In the genomic region with DNA sequence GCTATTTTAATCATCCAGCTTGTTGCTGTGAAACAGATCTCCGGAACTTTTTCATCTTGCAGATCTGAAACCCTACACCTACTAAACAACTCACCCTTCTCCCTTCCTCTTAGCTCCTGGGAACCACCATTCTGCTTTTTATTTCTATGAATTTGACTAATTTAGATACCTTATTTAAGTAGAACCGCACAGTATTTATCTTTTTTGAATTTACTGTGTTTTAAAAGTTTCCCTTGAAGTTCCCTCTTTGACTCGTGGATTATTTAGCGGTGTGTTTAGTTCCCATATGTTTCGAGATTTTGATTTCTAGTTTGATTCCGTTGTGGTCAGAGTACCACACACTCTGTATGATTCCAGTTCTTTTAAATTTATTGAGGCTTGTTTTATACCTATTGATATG, we compare ENCODE assay signal across 21 cellular contexts.
"Had no signal": no experiment of that assay in that cellular context is flagged by ENCODE, and none has a peak within 500 bp of the region (broad histone marks: within the 10 kb centered on the region; RNA-seq: fewer than 3 reads in every experiment).

No MANE protein-coding gene starts in this region.

- DNase-seq: activated CD4-positive, alpha-beta T cell treated with anti-CD3 and anti-CD28 coated beads, Interleukin-2, amount 50 U/mL, for 4 hours; activated naive CD4-positive, alpha-beta T cell; effector CD8-positive, alpha-beta T cell; gastrocnemius medialis; head of caudate nucleus; kidney glomerular epithelial cell; left ventricle myocardium superior; ovary; stimulated activated CD4-positive, alpha-beta T cell treated with anti-CD3 and anti-CD28 coated beads, Interleukin-4, amount 100 ng/mL, for 1 hour; stomach; T1000; trophoblast cell had no signal

- H3K27ac ChIP-seq: ascending aorta, breast epithelium, gastrocnemius medialis, ovary, stomach, vagina had no signal

- ATAC-seq: activated CD4-positive, CD25-positive, alpha-beta regulatory T cell treated with anti-CD3 and anti-CD28 coated beads, Interleukin-2, amount 50 U/mL, for 24 hours; esophagus mucosa; gastrocnemius medialis; left ventricle myocardium superior; sciatic nerve had no signal

- H3K4me3 Mint-ChIP-seq: activated T-helper 1 cell treated with anti-CD3 and anti-CD28 coated beads, Interleukin-12 subunit alpha, Interleukin-12 subunit beta, Interleukin-2, Interleukin-4 antibody, amounts not matched to agents 30 ng/mL and 10 ng/mL and 1 ng/mL, durations not matched to agents 14 hours and 24 hours and 36 hours; dendritic cell treated with granulocyte-macrophage colony-stimulating factor and Interleukin-4, amounts not matched to agents 40 ng/mL and 50 ng/mL, for 4 days had no signal

- H3K27ac Mint-ChIP-seq: activated T-helper 1 cell treated with anti-CD3 and anti-CD28 coated beads, Interleukin-12 subunit alpha, Interleukin-12 subunit beta, Interleukin-2, Interleukin-4 antibody, amounts not matched to agents 30 ng/mL and 10 ng/mL and 1 ng/mL, durations not matched to agents 14 hours and 24 hours and 36 hours; dendritic cell treated with granulocyte-macrophage colony-stimulating factor and Interleukin-4, amounts not matched to agents 40 ng/mL and 50 ng/mL, for 4 days had no signal

- H3K9me3 ChIP-seq: ascending aorta, breast epithelium, gastrocnemius medialis, ovary, stomach, vagina had no signal

- H3K27me3 Mint-ChIP-seq: dendritic cell treated with granulocyte-macrophage colony-stimulating factor and Interleukin-4, amounts not matched to agents 40 ng/mL and 50 ng/mL, for 4 days had no signal

- H3K27me3 ChIP-seq: ascending aorta, breast epithelium, gastrocnemius medialis, ovary, stomach, vagina had no signal

- H3K9me3 Mint-ChIP-seq: activated T-helper 1 cell treated with anti-CD3 and anti-CD28 coated beads, Interleukin-12 subunit alpha, Interleukin-12 subunit beta, Interleukin-2, Interleukin-4 antibody, amounts not matched to agents 30 ng/mL and 10 ng/mL and 1 ng/mL, durations not matched to agents 14 hours and 24 hours and 36 hours; dendritic cell treated with granulocyte-macrophage colony-stimulating factor and Interleukin-4, amounts not matched to agents 40 ng/mL and 50 ng/mL, for 4 days had no signal

- H3K4me1 ChIP-seq: ascending aorta, breast epithelium, gastrocnemius medialis, stomach, vagina had no signal

- H3K4me3 ChIP-seq: ascending aorta, breast epithelium, gastrocnemius medialis, ovary, smooth muscle cell, stomach, vagina had no signal

- H3K36me3 ChIP-seq: ascending aorta, breast epithelium, gastrocnemius medialis, ovary, stomach, vagina had no signal
